In genomic region chr21:31340942-31341487, GRCh38 we compare ENCODE assay signal across 1 cellular context.
TF ChIP-seq lines count a peak whose summit lies in the region.

No MANE protein-coding gene starts in this region.

TF ChIP-seq in HepG2, 621 proteins besides CTCF, POLR2A, EP300 and RAD21:
- TF ChIP-seq NBN (conservative IDR thresholded peaks at IDR 0.05), result no peak
- TF ChIP-seq KAT2B (IDR thresholded peaks at IDR 0.05; ENCODE audit: borderline replicate concordance, low read depth, low read length), result no peak
- TF ChIP-seq SP4 (CRISPR knock-in tag; IDR thresholded peaks at IDR 0.05), result no peak
